Comparison of ENCODE assay signal across 9 cellular contexts in genomic region chrX:135435933-135436332, GRCh38. TPM values are rescaled to one million over a fixed set of nuclear protein-coding genes. Genes with fewer than 3 reads are reported as not detected.
"Had no signal": no experiment of that assay in that cellular context is flagged by ENCODE, and none has a peak within 500 bp of the region (broad histone marks: within the 10 kb centered on the region; RNA-seq: fewer than 3 reads in every experiment).

No MANE protein-coding gene starts in this region.

- H3K36me3 ChIP-seq: HAP-1 had no signal

- FAIRE-seq: H54 had no signal

- H3K4me2 ChIP-seq: GM23338 had no signal

- DNase-seq: GM23248, GOT3, H9, HCEC 1CT, HFFc6 had no signal

- H3K9ac ChIP-seq: GM23248 had no signal

- ATAC-seq: GM23338, HCT116 had no signal

- H3K4me3 ChIP-seq: GM23248, GM23338, HAP-1 had no signal

- H3K4me1 ChIP-seq: HAP-1 had no signal

- H3K27ac ChIP-seq: GM23248 had no signal

- H2AFZ ChIP-seq: GM23248, GM23338 had no signal

- H3K27ac Mint-ChIP-seq: GM23338, H9, HFFc6 had no signal

- H3K4me3 Mint-ChIP-seq: GM23338, H9, HFFc6 had no signal

- H3K9me3 Mint-ChIP-seq: GM23338 had no signal

- H3K9me3 ChIP-seq: HAP-1 had no signal

RNA-seq across cellular contexts. Expression of gene SMIM10L2A, which starts 14.2 kb away (rescaled TPM):
- total RNA-seq: GM23248, HFFc6 had no signal
- polyA plus RNA-seq: GM23248 had no signal
